In the genomic region with DNA sequence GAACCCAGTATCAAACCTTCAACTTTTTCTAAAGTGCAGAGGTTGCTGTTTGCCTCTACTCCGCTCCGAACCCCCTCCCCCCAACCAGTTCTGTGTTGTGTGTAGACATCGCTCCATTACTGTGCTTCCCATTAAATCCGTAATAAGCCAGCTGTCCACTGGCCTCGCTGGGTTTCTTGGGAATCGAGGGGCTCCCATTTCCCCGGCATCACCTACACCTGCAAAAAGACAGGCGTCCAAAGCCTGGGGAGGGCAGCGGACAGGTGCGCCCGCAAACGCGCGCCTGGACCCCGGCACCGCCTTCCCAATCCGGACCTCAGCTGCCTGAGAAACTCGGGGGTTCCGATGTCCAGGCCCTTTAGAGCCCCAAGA, we compare ENCODE assay signal across 8 cellular contexts. TPM values are rescaled to one million over a fixed set of nuclear protein-coding genes. Genes with fewer than 3 reads are reported as not detected.
DNase-seq lines count a peak whose midpoint lies in the region; ATAC-seq, FAIRE-seq and TF ChIP-seq lines count a peak whose summit lies in the region.

No MANE protein-coding gene starts in this region.

- CTCF ChIA-PET in CD4-positive, alpha-beta T cell (lab: Charles Lee): no interaction called here

- H3K4me1 Mint-ChIP-seq in CD4-positive, alpha-beta T cell (ENCODE audit: low read depth): peaks cover 22% of the 10 kb centered on the region
- H3K4me1 Mint-ChIP-seq in activated naive CD8-positive, alpha-beta T cell treated with anti-CD3 and anti-CD28 coated beads for 36 hours: peaks cover 12% of the 10 kb centered on the region

- TF ChIP-seq CTCF in CD4-positive, alpha-beta T cell (IDR thresholded peaks at IDR 0.05): no peak
- TF ChIP-seq CTCF in lower leg skin (IDR thresholded peaks at IDR 0.05): no peak

- peaks cover 26% of the 10 kb centered on the region for H3K27me3 Mint-ChIP-seq in CD4-positive, alpha-beta T cell
- peaks cover 39% of the 10 kb centered on the region for H3K27me3 Mint-ChIP-seq in activated naive CD8-positive, alpha-beta T cell treated with anti-CD3 and anti-CD28 coated beads for 36 hours

- POLR2A ChIA-PET in CD4-positive, alpha-beta T cell (lab: Charles Lee): interaction anchor here (1.0 to 1.4 kb wide), 2 partner anchors 195 to 229 kb away, joined by 3 read pairs; no protein-coding TSS in a partner anchor

- H3K4me3 ChIP-seq in lower leg skin (ENCODE audit: low read depth, poor library complexity, severe bottlenecking) (peak overlapping the region; percentile 63), urinary bladder (ENCODE audit: low read depth, low read length) (peak overlapping the region; percentile 68)

- peak in 1 of 10 experiments; percentile 6 for DNase-seq in CD4-positive, alpha-beta T cell
- DNase-seq in activated naive CD8-positive, alpha-beta T cell treated with anti-CD3 and anti-CD28 coated beads for 36 hours: no peak
- DNase-seq in lower leg skin (ENCODE audit: low spot score in 2 of 2): no peak
- no peak for DNase-seq in GOT3 (lab: John Stamatoyannopoulos, UW)
- no peak for DNase-seq in HTR-8/SVneo (ENCODE audit: insufficient read length, low spot score)

- intact Hi-C loops in CD4-positive, alpha-beta T cell (cut with DNase I, micrococcal nuclease): loop anchor here (5.0 to 10.0 kb wide), 5 partner anchors 39 to 887 kb away; no protein-coding TSS in a partner anchor
- intact Hi-C loops in lower leg skin (cut with DNase I; ENCODE audit: low total_unique reads): no loop called here

- no peak for FAIRE-seq in HTR-8/SVneo (lab: Jason Lieb, UNC)

- no peaks in the 10 kb centered on the region for H3K9me3 ChIP-seq in CD4-positive, alpha-beta T cell (ENCODE audit: control insufficient read depth, low read length)

- no peaks in the 10 kb centered on the region for H3K36me3 Mint-ChIP-seq in CD4-positive, alpha-beta T cell (ENCODE audit: low read depth)
- no peaks in the 10 kb centered on the region for H3K36me3 Mint-ChIP-seq in activated naive CD8-positive, alpha-beta T cell treated with anti-CD3 and anti-CD28 coated beads for 36 hours

- no peaks in the 10 kb centered on the region for H3K9me3 Mint-ChIP-seq in CD4-positive, alpha-beta T cell
- H3K9me3 Mint-ChIP-seq in activated naive CD8-positive, alpha-beta T cell treated with anti-CD3 and anti-CD28 coated beads for 36 hours: no peaks in the 10 kb centered on the region

- no peak for ATAC-seq in CD4-positive, alpha-beta T cell (ENCODE audit: poor library complexity)
- ATAC-seq in HG03354 (IDR thresholded peaks at IDR 0.05; ENCODE audit: poor library complexity, severe bottlenecking, unreplicated experiment) (peak; percentile 6), GM18867 (IDR thresholded peaks at IDR 0.05; ENCODE audit: unreplicated experiment) (no peak)

- no peak overlapping the region for H3K27ac ChIP-seq in CD4-positive, alpha-beta T cell (ENCODE audit: low read depth, low read length)
- H3K27ac ChIP-seq in urinary bladder (ENCODE audit: low read depth): no peak overlapping the region

- no peak for TF ChIP-seq POLR2A in lower leg skin (IDR thresholded peaks at IDR 0.05)

- peak overlapping the region; percentile 90 for H3K4me3 Mint-ChIP-seq in CD4-positive, alpha-beta T cell
- peak overlapping the region; percentile 75 for H3K4me3 Mint-ChIP-seq in activated naive CD8-positive, alpha-beta T cell treated with anti-CD3 and anti-CD28 coated beads for 36 hours

- no peak overlapping the region for H3K27ac Mint-ChIP-seq in CD4-positive, alpha-beta T cell
- no peak overlapping the region for H3K27ac Mint-ChIP-seq in activated naive CD8-positive, alpha-beta T cell treated with anti-CD3 and anti-CD28 coated beads for 36 hours

- 1 to 5% methylated on average over 19 of the region's 19 CpGs for WGBS in lower leg skin, 2 donors
- WGBS in urinary bladder: 1% methylated on average over 19 of the region's 19 CpGs

- no peaks in the 10 kb centered on the region for H3K4me1 ChIP-seq in urinary bladder (ENCODE audit: insufficient read depth)

- H3K36me3 ChIP-seq in urinary bladder (ENCODE audit: insufficient read depth): no peaks in the 10 kb centered on the region

- no peaks in the 10 kb centered on the region for H3K27me3 ChIP-seq in CD4-positive, alpha-beta T cell (ENCODE audit: control insufficient read depth, insufficient read depth, low read length)

RNA-seq across cellular contexts. Expression of a gene that starts 0.6 kb away (rescaled TPM):
- 1 to 10 TPM; 3.7 to 3.9 TPM for total RNA-seq in CD4-positive, alpha-beta T cell
- 1 to 10 TPM; 1.1 to 1.2 TPM for total RNA-seq in activated naive CD8-positive, alpha-beta T cell treated with anti-CD3 and anti-CD28 coated beads for 36 hours
- total RNA-seq in lower leg skin: under 1 TPM; 0.61 to 0.97 (median 0.78) TPM
- total RNA-seq in urinary bladder: 12.2 TPM
- 0.06 TPM for polyA plus RNA-seq in urinary bladder
